In the genomic region with DNA sequence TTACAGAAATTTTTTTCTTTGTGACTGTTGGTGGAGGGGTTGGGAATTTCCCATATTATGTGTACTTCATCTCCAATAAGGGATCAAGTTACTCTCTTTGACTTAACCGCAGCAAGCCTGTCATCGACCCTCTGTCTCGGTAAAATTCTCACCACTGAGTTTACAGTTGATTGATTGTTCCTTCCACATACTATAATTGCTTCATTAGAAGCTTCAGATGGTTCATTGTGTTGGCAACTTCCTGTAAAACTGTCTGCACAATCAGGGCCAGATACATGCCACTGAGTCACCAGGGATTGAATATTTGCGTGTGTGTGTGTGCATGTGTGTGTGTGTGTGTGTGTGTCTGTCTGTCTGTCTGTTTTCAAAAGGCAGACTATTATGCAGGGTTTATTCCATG, we compare ENCODE assay signal across 11 cellular contexts.
DNase-seq lines count a peak whose midpoint lies in the region; ATAC-seq and TF ChIP-seq lines count a peak whose summit lies in the region.
"Had no signal": no experiment of that assay in that cellular context is flagged by ENCODE, and none has a peak within 500 bp of the region (broad histone marks: within the 10 kb centered on the region; RNA-seq: fewer than 3 reads in every experiment).

No MANE protein-coding gene starts in this region.

- ATAC-seq in esophagus mucosa = no peak
- no peak for ATAC-seq in HG03139 (IDR thresholded peaks at IDR 0.05; ENCODE audit: unreplicated experiment)

- DNase-seq in DMS153 treated with DMSO at 0.1 percent for 48 hours (lab: John Stamatoyannopoulos, UW; ENCODE audit: unreplicated experiment) (peak; percentile 34), NCI-H1436 (lab: John Stamatoyannopoulos, UW) (peak; percentile 38), astrocyte of the hippocampus (ENCODE audit: low read depth, low spot score) (peak; percentile 85), kidney glomerular epithelial cell (lab: John Stamatoyannopoulos, UW) (peak; percentile 82), NCI-H187 treated with DMSO at 0.1 percent for 48 hours (lab: John Stamatoyannopoulos, UW) (no peak), GM10266 (ENCODE audit: extremely low spot score) (no peak)
- DNase-seq: activated naive CD8-positive, alpha-beta T cell treated with anti-CD3 and anti-CD28 coated beads, Interleukin-2, amount 10 ng/mL, durations not matched to agents 7 days and 5 days; NCI-H1092; stimulated activated CD4-positive, alpha-beta T cell treated with anti-CD3 and anti-CD28 coated beads, Interleukin-4, amount 100 ng/mL, for 4 hours had no signal

- no peak for TF ChIP-seq CTCF in GM10266 (IDR thresholded peaks at IDR 0.05; ENCODE audit: control insufficient read depth, insufficient read depth, low read depth, missing control alignments)

Comparison
In these comparisons a context has a peak if more than half of its experiments do, and no peak if none do; other contexts are left out.
1. DNase-seq: peak in DMS153 treated with DMSO at 0.1 percent for 48 hours (single experiment), NCI-H1436 (single experiment), astrocyte of the hippocampus (single experiment) and kidney glomerular epithelial cell (single experiment); none in NCI-H187 treated with DMSO at 0.1 percent for 48 hours (single experiment) and GM10266 (single experiment).